In genomic region chr15:45630958-45631691, GRCh38 we compare ENCODE assay signal across 9 cellular contexts. TPM values are rescaled to one million over a fixed set of nuclear protein-coding genes. Genes with fewer than 3 reads are reported as not detected.
DNase-seq lines count a peak whose midpoint lies in the region; ATAC-seq and TF ChIP-seq lines count a peak whose summit lies in the region.
"Had no signal": no experiment of that assay in that cellular context is flagged by ENCODE, and none has a peak within 500 bp of the region (broad histone marks: within the 10 kb centered on the region; RNA-seq: fewer than 3 reads in every experiment).

No MANE protein-coding gene starts in this region.

- peaks cover 6% of the 10 kb centered on the region; the same call in 1 of the 2 replicates for H3K4me1 ChIP-seq in Panc1 (ENCODE audit: control insufficient read depth, insufficient read depth, low read length)
- peaks cover 3% of the 10 kb centered on the region for H3K4me1 ChIP-seq in rectal smooth muscle tissue (ENCODE audit: control insufficient read depth, insufficient read depth, low read length)
- H3K4me1 ChIP-seq: HAP-1 had no signal

- BruUV-seq in Panc1 (replicated peaks; lab: Mats Ljungman, UMichigan): no TSS peak

- H3K4me3 ChIP-seq in Panc1 (ENCODE audit: low read depth in 2 of 2, low read length in 2 of 2): peak overlapping the region in 1 of 2 experiments; percentile 12; a peak in 1 of 4 replicates
- H3K4me3 ChIP-seq in rectal smooth muscle tissue (ENCODE audit: low read length): peak overlapping the region; percentile 14
- H3K4me3 ChIP-seq: HAP-1 had no signal

- H3K36me3 ChIP-seq in Panc1 (ENCODE audit: control insufficient read depth, insufficient read depth, low read length) (no peaks in the 10 kb centered on the region), rectal smooth muscle tissue (ENCODE audit: control insufficient read depth, insufficient read depth, low read length) (no peaks in the 10 kb centered on the region)
- H3K36me3 ChIP-seq: HAP-1 had no signal

- H3K27me3 ChIP-seq in Panc1 (ENCODE audit: control insufficient read depth, insufficient read depth, low read length) (no peaks in the 10 kb centered on the region), rectal smooth muscle tissue (ENCODE audit: control insufficient read depth, insufficient read depth, low read length) (no peaks in the 10 kb centered on the region)

- H3K27ac ChIP-seq in Panc1 (ENCODE audit: low read length) (peak overlapping the region; percentile 49), rectal smooth muscle tissue (ENCODE audit: low read depth, low read length) (no peak overlapping the region)

- intact Hi-C loops in Panc1 (cut with micrococcal nuclease; ENCODE audit: unreplicated experiment): no loop called here

- no peaks in the 10 kb centered on the region for H3K9me3 ChIP-seq in Panc1 (ENCODE audit: control insufficient read depth, insufficient read depth, low read depth, low read length)
- H3K9me3 ChIP-seq: HAP-1 had no signal

- TF ChIP-seq CTCF in Panc1 (IDR thresholded peaks at IDR 0.05): no peak

- in situ Hi-C loops in Panc1 (cut with HindIII; ENCODE audit: low pct_unique_long_range_greater_than_20kb, low sequenced_read_pairs): no loop called here

- DNase-seq in DMS53 (lab: John Stamatoyannopoulos, UW) (peak; percentile 10), Panc1 (ENCODE audit: low read depth, low spot score) (no peak), NCI-H146 treated with DMSO at 0.1 percent for 48 hours (lab: John Stamatoyannopoulos, UW; ENCODE audit: unreplicated experiment) (no peak), NCI-H2171 treated with DMSO at 0.1 percent for 48 hours (lab: John Stamatoyannopoulos, UW) (no peak), NCI-H1417 (lab: John Stamatoyannopoulos, UW) (no peak)

- CTCF ChIA-PET in Panc1 (lab: Charles Lee): no interaction called here

- POLR2A ChIA-PET in Panc1 (lab: Charles Lee): no interaction called here

- ATAC-seq in Panc1: no peak
- peak; percentile 75 for ATAC-seq in esophagus mucosa
- no peak for ATAC-seq in GM21360 (IDR thresholded peaks at IDR 0.05; ENCODE audit: unreplicated experiment)

- H3K9ac ChIP-seq in rectal smooth muscle tissue (ENCODE audit: low read length): no peak overlapping the region

RNA-seq across cellular contexts. Expression of gene SQOR, which starts 3.7 kb away (rescaled TPM):
- 62.2 TPM for total RNA-seq in Panc1 (2021; ENCODE audit: unreplicated experiment)
- polyA plus RNA-seq in Panc1 (2012; ENCODE audit: insufficient read length): 49.9 TPM
- total RNA-seq in esophagus mucosa: 125 TPM

RNA-seq across cellular contexts. Expression of gene BLOC1S6, which starts 43.9 kb away (rescaled TPM):
- total RNA-seq in Panc1 (2021; ENCODE audit: unreplicated experiment): 52.0 TPM
- 22.0 TPM for polyA plus RNA-seq in Panc1 (2012; ENCODE audit: insufficient read length)
- total RNA-seq in esophagus mucosa: 18.1 TPM
